ENCODE assay signal across 22 cellular contexts in genomic region chrX:50036481-50036880, GRCh38.
"Had no signal": no experiment of that assay in that cellular context is flagged by ENCODE, and none has a peak within 500 bp of the region (broad histone marks: within the 10 kb centered on the region; RNA-seq: fewer than 3 reads in every experiment).

No MANE protein-coding gene starts in this region.

- H3K27me3 Mint-ChIP-seq: activated naive CD8-positive, alpha-beta T cell treated with anti-CD3 and anti-CD28 coated beads, Interleukin-2, amount 50 U/mL, for 24 hours; stimulated activated naive CD8-positive, alpha-beta T cell treated with anti-CD3 and anti-CD28 coated beads, Interleukin-15, Interleukin-2, amounts not matched to agents 100 ng/mL and 50 ng/mL, for 24 hours had no signal

- H3K27ac Mint-ChIP-seq: activated naive CD4-positive, alpha-beta T cell treated with anti-CD3 and anti-CD28 coated beads for 36 hours; activated naive CD8-positive, alpha-beta T cell treated with anti-CD3 and anti-CD28 coated beads, Interleukin-2, amount 50 U/mL, for 24 hours; immature natural killer cell; mesothelial cell of epicardium; stimulated activated naive CD8-positive, alpha-beta T cell treated with anti-CD3 and anti-CD28 coated beads, Interleukin-15, Interleukin-2, amounts not matched to agents 100 ng/mL and 50 ng/mL, for 24 hours; T-cell had no signal

- H3K4me1 ChIP-seq: gastroesophageal sphincter, lower lobe of right lung, prostate gland, right lobe of liver, transverse colon, uterus had no signal

- DNase-seq: activated CD4-positive, alpha-beta T cell treated with anti-CD3 and anti-CD28 coated beads, Interleukin-2, amount 50 U/mL, for 1 hour; activated CD4-positive, CD25-positive, alpha-beta regulatory T cell treated with anti-CD3 and anti-CD28 coated beads, Interleukin-2, amount 50 U/mL, for 72 hours; activated CD8-positive, alpha-beta memory T cell treated with anti-CD3 and anti-CD28 coated beads, Interleukin-2, amount 50 U/mL, for 4 hours; activated naive CD4-positive, alpha-beta T cell treated with anti-CD3 and anti-CD28 coated beads for 36 hours; activated naive CD8-positive, alpha-beta T cell treated with anti-CD3 and anti-CD28 coated beads, Interleukin-2, amount 50 U/mL, for 24 hours; activated T-cell treated with anti-CD3 and anti-CD28 coated beads, Interleukin-2, amount 50 U/mL, for 4 hours; aorta; erythroblast; immature natural killer cell; lower lobe of right lung; right lobe of liver; small intestine; stimulated activated CD4-positive, alpha-beta T cell treated with anti-CD3 and anti-CD28 coated beads, Interleukin-15, amount 100 ng/mL, for 24 hours; stimulated activated CD4-positive, alpha-beta T cell treated with anti-CD3 and anti-CD28 coated beads, Interleukin-2, amount 100 ng/mL, for 48 hours; T-cell; transverse colon; uterus had no signal

- H3K4me3 Mint-ChIP-seq: activated naive CD4-positive, alpha-beta T cell treated with anti-CD3 and anti-CD28 coated beads for 36 hours; activated naive CD8-positive, alpha-beta T cell treated with anti-CD3 and anti-CD28 coated beads, Interleukin-2, amount 50 U/mL, for 24 hours; activated T-cell treated with anti-CD3 and anti-CD28 coated beads, Interleukin-2, amount 50 U/mL, for 4 hours; immature natural killer cell; mesothelial cell of epicardium; neural crest cell; stimulated activated naive CD8-positive, alpha-beta T cell treated with anti-CD3 and anti-CD28 coated beads, Interleukin-15, Interleukin-2, amounts not matched to agents 100 ng/mL and 50 ng/mL, for 24 hours; T-cell had no signal

- H3K4me1 Mint-ChIP-seq: activated naive CD8-positive, alpha-beta T cell treated with anti-CD3 and anti-CD28 coated beads, Interleukin-2, amount 50 U/mL, for 24 hours; immature natural killer cell; mesothelial cell of epicardium; neural crest cell; T-cell had no signal

- H3K9me3 Mint-ChIP-seq: activated naive CD4-positive, alpha-beta T cell treated with anti-CD3 and anti-CD28 coated beads for 36 hours; activated naive CD8-positive, alpha-beta T cell treated with anti-CD3 and anti-CD28 coated beads, Interleukin-2, amount 50 U/mL, for 24 hours; activated T-cell treated with anti-CD3 and anti-CD28 coated beads, Interleukin-2, amount 50 U/mL, for 4 hours; stimulated activated naive CD8-positive, alpha-beta T cell treated with anti-CD3 and anti-CD28 coated beads, Interleukin-15, Interleukin-2, amounts not matched to agents 100 ng/mL and 50 ng/mL, for 24 hours had no signal

- H3K36me3 ChIP-seq: gastroesophageal sphincter, lower lobe of right lung, prostate gland, right lobe of liver, transverse colon, uterus had no signal

- ATAC-seq: activated naive CD8-positive, alpha-beta T cell treated with anti-CD3 and anti-CD28 coated beads, Interleukin-2, amount 50 U/mL, for 24 hours; activated T-cell treated with anti-CD3 and anti-CD28 coated beads, Interleukin-2, amount 50 U/mL, for 4 hours; gastroesophageal sphincter; lower lobe of right lung; T-cell had no signal

- H3K27me3 ChIP-seq: gastroesophageal sphincter, right lobe of liver, transverse colon, uterus had no signal

- H3K4me3 ChIP-seq: gastroesophageal sphincter, lower lobe of right lung, prostate gland, right lobe of liver, transverse colon, uterus had no signal

- H3K36me3 Mint-ChIP-seq: immature natural killer cell had no signal

- H3K27ac ChIP-seq: gastroesophageal sphincter, lower lobe of right lung, prostate gland, right lobe of liver, transverse colon, uterus had no signal
